Comparison of ENCODE assay signal across 27 cellular contexts in the genomic region with DNA sequence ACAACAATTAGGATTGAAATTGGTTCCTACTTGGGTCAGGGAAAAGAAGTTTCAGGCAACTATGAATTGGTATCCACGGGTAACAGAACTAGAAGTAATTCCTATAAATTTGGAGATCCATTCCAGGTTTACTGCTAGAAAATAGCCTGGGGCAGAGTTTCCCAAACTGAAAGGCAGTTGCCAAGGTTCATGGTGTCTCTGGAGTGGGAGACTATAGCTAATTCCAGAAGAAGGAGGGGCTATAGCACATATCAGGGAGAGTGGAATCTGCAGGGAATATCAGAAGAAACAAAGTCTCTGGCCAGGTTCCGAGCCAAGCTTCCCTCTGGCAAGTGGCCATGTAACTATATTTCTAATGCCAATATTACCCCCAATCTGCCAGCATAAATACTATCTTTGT.
"Had no signal": no experiment of that assay in that cellular context is flagged by ENCODE, and none has a peak within 500 bp of the region (broad histone marks: within the 10 kb centered on the region; RNA-seq: fewer than 3 reads in every experiment).

No MANE protein-coding gene starts in this region.

- H3K4me1 ChIP-seq: neural progenitor cell, parathyroid adenoma, psoas muscle, right lobe of liver, sigmoid colon, stomach, thyroid gland, tibial nerve, upper lobe of left lung, vagina had no signal

- H3K4me1 Mint-ChIP-seq: nephron; neural progenitor cell; stimulated activated effector memory CD8-positive, alpha-beta T cell treated with anti-CD3 and anti-CD28 coated beads, Interleukin-12 subunit alpha, Interleukin-12 subunit beta, amount 100 ng/mL, for 72 hours; stimulated activated naive B cell treated with anti-CD40 and anti-IgM and Interleukin-4, amounts not matched to agents 10 μg/mL and 1 μg/mL and 100 μg/mL, for 72 hours had no signal

- H2AFZ ChIP-seq: neural progenitor cell, parathyroid adenoma had no signal

- H3K27ac Mint-ChIP-seq: nephron; neural progenitor cell; progenitor cell of endocrine pancreas; stimulated activated effector memory CD8-positive, alpha-beta T cell treated with anti-CD3 and anti-CD28 coated beads, Interleukin-12 subunit alpha, Interleukin-12 subunit beta, amount 100 ng/mL, for 72 hours; stimulated activated naive B cell treated with anti-CD40 and anti-IgM and Interleukin-4, amounts not matched to agents 10 μg/mL and 1 μg/mL and 100 μg/mL, for 72 hours; stimulated activated naive CD8-positive, alpha-beta T cell treated with anti-CD3 and anti-CD28 coated beads, Interleukin-15, Interleukin-2, amounts not matched to agents 100 ng/mL and 50 ng/mL, for 24 hours had no signal

- H3K27me3 ChIP-seq: neural progenitor cell, ovary, right lobe of liver, sigmoid colon, stomach, thyroid gland, tibial nerve, upper lobe of left lung, vagina had no signal

- H3K79me2 ChIP-seq: parathyroid adenoma had no signal

- H3K4me2 ChIP-seq: neural progenitor cell had no signal

- H3K36me3 Mint-ChIP-seq: neural progenitor cell; stimulated activated effector memory CD8-positive, alpha-beta T cell treated with anti-CD3 and anti-CD28 coated beads, Interleukin-12 subunit alpha, Interleukin-12 subunit beta, amount 100 ng/mL, for 72 hours had no signal

- H3K9me3 Mint-ChIP-seq: nephron, neural progenitor cell had no signal

- H3K4me3 ChIP-seq: neural progenitor cell, ovary, psoas muscle, right lobe of liver, sigmoid colon, stomach, thoracic aorta, thyroid gland, tibial nerve, upper lobe of left lung, vagina had no signal

- H3K9ac ChIP-seq: neural progenitor cell, parathyroid adenoma had no signal

- H3K27ac ChIP-seq: neural progenitor cell, ovary, parathyroid adenoma, psoas muscle, right lobe of liver, sigmoid colon, stomach, thoracic aorta, thyroid gland, tibial nerve, upper lobe of left lung, vagina had no signal

- H3K36me3 ChIP-seq: neural progenitor cell, ovary, right lobe of liver, sigmoid colon, stomach, thoracic aorta, thyroid gland, tibial nerve, upper lobe of left lung, vagina had no signal

- H3K9me3 ChIP-seq: ovary, psoas muscle, right lobe of liver, sigmoid colon, stomach, thoracic aorta, thyroid gland, tibial nerve, upper lobe of left lung, vagina had no signal

- H3K27me3 Mint-ChIP-seq: progenitor cell of endocrine pancreas; stimulated activated naive B cell treated with anti-CD40 and anti-IgM and Interleukin-4, amounts not matched to agents 10 μg/mL and 1 μg/mL and 100 μg/mL, for 72 hours; stimulated activated naive CD8-positive, alpha-beta T cell treated with anti-CD3 and anti-CD28 coated beads, Interleukin-15, Interleukin-2, amounts not matched to agents 100 ng/mL and 50 ng/mL, for 24 hours had no signal

- H3K4me3 Mint-ChIP-seq: nephron; neural progenitor cell; stimulated activated effector memory CD8-positive, alpha-beta T cell treated with anti-CD3 and anti-CD28 coated beads, Interleukin-12 subunit alpha, Interleukin-12 subunit beta, amount 100 ng/mL, for 72 hours; stimulated activated naive B cell treated with anti-CD40 and anti-IgM and Interleukin-4, amounts not matched to agents 10 μg/mL and 1 μg/mL and 100 μg/mL, for 72 hours; stimulated activated naive CD8-positive, alpha-beta T cell treated with anti-CD3 and anti-CD28 coated beads, Interleukin-15, Interleukin-2, amounts not matched to agents 100 ng/mL and 50 ng/mL, for 24 hours had no signal

- DNase-seq: occipital lobe; ovary; posterior cingulate gyrus; psoas muscle; right cardiac atrium; right lobe of liver; sigmoid colon; small intestine; stimulated activated CD4-positive, alpha-beta T cell treated with anti-CD3 and anti-CD28 coated beads, Interleukin-15, amount 100 ng/mL, for 24 hours; stimulated activated CD4-positive, alpha-beta T cell treated with anti-CD3 and anti-CD28 coated beads, Interleukin-2, amount 100 ng/mL, for 24 hours; stimulated activated CD4-positive, alpha-beta T cell treated with anti-CD3 and anti-CD28 coated beads, Interleukin-2, amount 100 ng/mL, for 48 hours; stimulated activated CD4-positive, alpha-beta T cell treated with anti-CD3 and anti-CD28 coated beads, Interleukin-4, amount 100 ng/mL, for 24 hours; stimulated activated naive B cell treated with anti-CD40 and anti-IgM and Interleukin-4, amounts not matched to agents 10 μg/mL and 1 μg/mL and 100 μg/mL, for 72 hours; stimulated activated naive CD4-positive, alpha-beta T cell treated with Interleukin-2 at 50 U/mL for 16 hours; stomach; thyroid gland; trophoblast cell; upper lobe of left lung had no signal
